Comparison of ENCODE assay signal across 16 cellular contexts in the genomic region with DNA sequence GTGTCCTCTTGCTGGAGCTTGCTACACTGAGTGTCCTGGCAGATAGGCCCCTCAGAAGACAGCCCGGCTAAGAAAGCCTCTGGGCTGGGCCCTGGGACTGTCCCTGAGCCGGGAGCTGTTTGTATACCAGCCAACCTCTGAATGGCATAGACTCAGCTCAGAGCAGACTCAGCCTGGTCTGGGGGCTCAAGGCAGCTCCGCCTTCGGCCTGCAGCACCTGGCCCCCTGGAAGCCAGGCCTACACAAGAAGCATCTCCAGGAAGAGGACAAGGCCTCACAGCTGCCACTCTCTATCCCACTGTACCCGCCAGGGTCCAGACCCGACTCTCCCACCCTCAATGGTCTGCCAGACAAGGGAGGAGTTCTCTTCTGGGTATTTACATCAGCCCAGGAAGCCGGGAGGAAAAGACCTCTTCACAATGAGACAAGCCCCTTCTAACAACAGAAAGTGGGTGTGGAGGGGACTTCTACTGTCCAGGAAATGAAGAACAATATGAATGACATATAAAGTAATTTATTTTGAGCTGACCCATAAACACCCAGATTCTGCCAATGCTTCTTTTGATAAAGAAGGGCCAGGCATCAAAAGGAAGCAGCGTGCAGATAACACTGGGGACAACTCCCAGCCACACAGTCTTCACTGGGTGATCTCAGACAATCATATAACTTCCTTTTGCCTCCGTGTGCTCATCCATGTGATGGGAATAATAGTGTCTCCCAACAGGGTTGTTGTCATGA.
"Had no signal": no experiment of that assay in that cellular context is flagged by ENCODE, and none has a peak within 500 bp of the region (broad histone marks: within the 10 kb centered on the region; RNA-seq: fewer than 3 reads in every experiment).

No MANE protein-coding gene starts in this region.

- H3K9me3 ChIP-seq: SJSA1 had no signal

- H3K4me3 ChIP-seq: neural progenitor cell, SJSA1, skin epidermis had no signal

- H3K4me1 ChIP-seq: SJSA1 had no signal

- H3K9me3 Mint-ChIP-seq: activated naive CD8-positive, alpha-beta T cell treated with anti-CD3 and anti-CD28 coated beads for 36 hours; effector memory CD8-positive, alpha-beta T cell; mesothelial cell of epicardium; neural progenitor cell; T-helper 2 cell treated with Interferon-gamma antibody and Interleukin-4, amounts not matched to agents 5 μg/mL and 100 μg/mL, for 36 hours had no signal

- H3K4me3 Mint-ChIP-seq: activated naive CD8-positive, alpha-beta T cell treated with anti-CD3 and anti-CD28 coated beads for 36 hours; effector memory CD8-positive, alpha-beta T cell; mesothelial cell of epicardium; neural progenitor cell; T-helper 2 cell treated with Interferon-gamma antibody and Interleukin-4, amounts not matched to agents 5 μg/mL and 100 μg/mL, for 36 hours had no signal

- H3K27ac ChIP-seq: epithelial cell of prostate, neural progenitor cell, SJSA1, skin epidermis had no signal

- H3K27me3 ChIP-seq: neural progenitor cell had no signal

- DNase-seq: activated CD4-positive, alpha-beta T cell treated with anti-CD3 and anti-CD28 coated beads, Interleukin-2, amount 50 U/mL, for 4 hours; activated CD4-positive, CD25-positive, alpha-beta regulatory T cell treated with anti-CD3 and anti-CD28 coated beads, Interleukin-2, amount 50 U/mL, for 72 hours; activated naive CD8-positive, alpha-beta T cell treated with anti-CD3 and anti-CD28 coated beads for 36 hours; cerebellar nuclear complex; dermis blood vessel endothelial cell; effector memory CD8-positive, alpha-beta T cell; kidney glomerular epithelial cell; stimulated activated CD4-positive, alpha-beta T cell treated with anti-CD3 and anti-CD28 coated beads, Interleukin-4, amount 100 ng/mL, for 4 hours; stimulated activated CD8-positive, alpha-beta memory T cell treated with anti-CD3 and anti-CD28 coated beads, Interleukin-4, amount 100 ng/mL, for 48 hours; stimulated activated naive CD4-positive, alpha-beta T cell treated with Interleukin-2 at 50 U/mL for 16 hours had no signal

- H3K36me3 ChIP-seq: neural progenitor cell, SJSA1 had no signal

- H3K36me3 Mint-ChIP-seq: activated naive CD8-positive, alpha-beta T cell treated with anti-CD3 and anti-CD28 coated beads for 36 hours; mesothelial cell of epicardium; neural progenitor cell had no signal

- ATAC-seq: effector memory CD8-positive, alpha-beta T cell had no signal

- H3K27ac Mint-ChIP-seq: activated naive CD8-positive, alpha-beta T cell treated with anti-CD3 and anti-CD28 coated beads for 36 hours; effector memory CD8-positive, alpha-beta T cell; T-helper 2 cell treated with Interferon-gamma antibody and Interleukin-4, amounts not matched to agents 5 μg/mL and 100 μg/mL, for 36 hours had no signal
